9 cellular contexts compared by ENCODE assay signal in the genomic region with DNA sequence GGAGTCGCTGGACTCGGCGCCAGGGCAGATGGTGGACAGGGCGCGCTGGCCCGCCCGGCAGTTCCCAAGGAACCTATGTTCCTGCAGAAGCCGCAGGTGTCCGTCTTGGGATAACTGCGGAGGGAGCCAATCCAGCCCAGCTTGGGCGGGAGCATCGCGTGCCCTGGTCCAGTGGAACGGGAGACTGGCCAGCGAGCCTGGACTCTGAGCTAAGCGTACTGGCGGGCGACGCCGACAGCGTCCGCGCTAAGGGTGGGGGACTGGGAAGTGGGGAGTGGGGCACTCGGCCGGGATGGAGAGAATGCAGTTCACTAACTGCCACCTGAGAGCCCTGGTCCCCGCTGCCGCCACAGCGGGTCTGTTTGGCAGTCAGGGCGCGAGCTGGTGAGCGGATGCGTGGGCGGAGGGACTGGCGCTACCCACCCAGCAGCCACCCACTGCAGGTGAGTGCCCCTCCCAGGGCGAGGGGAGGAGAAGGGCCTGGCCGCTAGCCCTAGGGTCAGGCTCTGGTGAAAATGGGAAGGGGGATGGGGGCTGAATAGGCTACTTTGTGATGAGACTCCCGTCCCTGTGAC. TPM values are rescaled to one million over a fixed set of nuclear protein-coding genes. Genes with fewer than 3 reads are reported as not detected.
DNase-seq lines count a peak whose midpoint lies in the region; ATAC-seq, FAIRE-seq and TF ChIP-seq lines count a peak whose summit lies in the region.
"Had no signal": no experiment of that assay in that cellular context is flagged by ENCODE, and none has a peak within 500 bp of the region (broad histone marks: within the 10 kb centered on the region; RNA-seq: fewer than 3 reads in every experiment).

No MANE protein-coding gene starts in this region.

- H3K4me3 ChIP-seq in bronchial epithelial cell (ENCODE audit: low read depth, low read length) (peak overlapping the region; percentile 56), mucosa of descending colon (no peak overlapping the region), urinary bladder (ENCODE audit: low read depth, low read length) (peak overlapping the region; percentile 52), MG63 (no peak overlapping the region)

- H3K4me1 ChIP-seq in mucosa of descending colon (ENCODE audit: low read depth) (peaks cover 14% of the 10 kb centered on the region), urinary bladder (ENCODE audit: insufficient read depth) (peaks cover 1% of the 10 kb centered on the region)

- H3K27ac ChIP-seq in urinary bladder (ENCODE audit: low read depth), result no peak overlapping the region
- H3K27ac ChIP-seq: VCaP had no signal

- no peak for ATAC-seq in mucosa of descending colon

- no peaks in the 10 kb centered on the region for H3K36me3 ChIP-seq in bronchial epithelial cell (ENCODE audit: control insufficient read depth, insufficient read depth, low read length)
- no peaks in the 10 kb centered on the region for H3K36me3 ChIP-seq in mucosa of descending colon (ENCODE audit: low read depth)
- no peaks in the 10 kb centered on the region for H3K36me3 ChIP-seq in urinary bladder (ENCODE audit: insufficient read depth)
- H3K36me3 ChIP-seq in MG63, result no peaks in the 10 kb centered on the region

- no peak for FAIRE-seq in bronchial epithelial cell (lab: Jason Lieb, UNC)

- H3K9me3 ChIP-seq in mucosa of descending colon (no peaks in the 10 kb centered on the region), MG63 (no peaks in the 10 kb centered on the region)

- intact Hi-C loops in mucosa of descending colon (cut with DNase I, micrococcal nuclease), result no loop called here

- under 1% methylated on average over 37 of the region's 37 CpGs for WGBS in urinary bladder

- H3K27me3 ChIP-seq in bronchial epithelial cell (ENCODE audit: control insufficient read depth, insufficient read depth, low read length), result no peaks in the 10 kb centered on the region
- H3K27me3 ChIP-seq in MG63, result no peaks in the 10 kb centered on the region

- DNase-seq in A172 (ENCODE audit: low spot score) (peak; percentile 33), M059J (ENCODE audit: low read depth) (peak; percentile 64), bronchial epithelial cell (ENCODE audit: low read depth) (no peak), mucosa of descending colon (peak; percentile 3 to 54 (median 28)), MG63 (no peak), GOT3 (lab: John Stamatoyannopoulos, UW) (no peak), middle frontal gyrus (ENCODE audit: extremely low spot score, low spot score) (no peak)

- TF ChIP-seq CTCF in bronchial epithelial cell (IDR thresholded peaks at IDR 0.05; ENCODE audit: insufficient read depth, low read length, severe bottlenecking) (no peak), mucosa of descending colon (IDR thresholded peaks at IDR 0.05) (no peak)

RNA-seq across cellular contexts. Expression of a gene that starts 1.3 kb away (rescaled TPM):
- 4.4 and 4.5 TPM in 2 replicates for total RNA-seq in A172 (2014; rRNA removed; shearing (Covaris generic))
- 2.5 and 4.6 TPM in 2 replicates for total RNA-seq in M059J (2014; rRNA removed; shearing (Covaris generic))
- total RNA-seq in bronchial epithelial cell (under 0.01 and 0.13 TPM in 2 replicates), mucosa of descending colon (1 to 10 TPM in 2 of 3 donors, under 1 TPM in 1; 0.69 to 4.5 (median 1.0) TPM), urinary bladder (2.5 TPM)
- 2.9 TPM for polyA plus RNA-seq in urinary bladder
- 0.43 TPM in 1 of 2 replicates, not detected in the other for total RNA-seq in MG63 (2014; rRNA removed; shearing (Covaris generic); ENCODE audit: low replicate concordance)

Comparison
In these comparisons a context has a peak if more than half of its experiments do, and no peak if none do; other contexts are left out.
1. DNase-seq: peak in A172 (single experiment), M059J (single experiment) and mucosa of descending colon (3 of 3); none in bronchial epithelial cell (single experiment), MG63 (single experiment), GOT3 (single experiment) and middle frontal gyrus (single experiment).
2. H3K4me3 ChIP-seq: peak in bronchial epithelial cell (single experiment) and urinary bladder (single experiment); none in mucosa of descending colon (single experiment) and MG63 (single experiment).